In the genomic region with DNA sequence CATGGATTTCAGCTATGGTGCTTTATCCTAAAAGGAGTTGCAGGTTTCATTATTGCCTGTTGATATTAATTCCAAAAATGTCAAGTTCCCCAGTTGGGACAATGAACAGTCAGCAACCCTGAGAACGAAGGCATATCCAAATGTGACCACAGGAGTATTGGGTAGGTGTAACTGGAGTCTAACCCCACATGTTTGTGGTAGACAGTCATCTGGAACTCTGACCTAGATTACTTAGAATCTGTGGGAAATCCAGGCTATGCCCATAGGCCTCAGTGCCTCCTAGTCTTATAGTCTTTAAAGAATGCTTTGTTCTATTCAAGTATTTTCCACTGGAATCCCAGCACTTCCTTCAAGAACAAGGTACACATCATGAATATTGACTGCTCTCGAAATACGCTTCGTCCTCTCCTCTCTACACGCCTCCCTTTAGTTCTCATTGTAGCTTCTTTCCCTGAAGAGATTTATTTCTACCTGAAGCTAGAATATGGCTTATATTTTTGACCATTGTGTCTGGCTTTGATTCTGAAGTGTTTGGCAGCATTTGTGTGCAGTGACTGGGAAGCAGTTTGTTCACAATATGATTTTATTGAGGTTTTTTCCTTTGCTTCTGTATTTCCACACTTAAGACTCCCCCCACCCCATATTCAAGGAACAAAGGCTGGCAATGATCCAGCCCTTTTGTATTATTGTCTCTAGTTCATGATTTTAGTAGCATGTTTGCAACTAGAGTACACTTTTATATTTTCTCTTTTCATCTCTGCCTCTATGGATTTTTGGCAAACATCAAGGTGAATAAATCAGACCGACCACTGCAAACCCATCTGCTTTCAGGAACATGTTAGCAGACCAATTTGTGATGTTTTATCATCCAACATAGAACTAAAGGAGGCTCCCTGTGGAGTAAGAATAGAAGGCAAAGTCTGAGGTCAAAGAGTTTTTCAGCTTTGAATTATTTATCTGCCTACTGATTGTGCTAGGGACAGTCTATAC, we compare ENCODE assay signal across 11 cellular contexts.
DNase-seq lines count a peak whose midpoint lies in the region; TF ChIP-seq lines count a peak whose summit lies in the region.
"Had no signal": no experiment of that assay in that cellular context is flagged by ENCODE, and none has a peak within 500 bp of the region (broad histone marks: within the 10 kb centered on the region; RNA-seq: fewer than 3 reads in every experiment).

No MANE protein-coding gene starts in this region.

- H3F3A ChIP-seq in GM23248 (ENCODE audit: insufficient read depth), result peaks cover 12% of the 10 kb centered on the region; the same call in 1 of the 2 replicates

- H3K4me3 ChIP-seq in GM23248, result no peak overlapping the region
- H3K4me3 ChIP-seq in epithelial cell of proximal tubule (ENCODE audit: low read depth, low read length), result no peak overlapping the region
- no peak overlapping the region for H3K4me3 ChIP-seq in skeletal muscle cell (ENCODE audit: low read depth, low read length)
- H3K4me3 ChIP-seq: mucosa of descending colon, right atrium auricular region had no signal

- no peak for TF ChIP-seq CTCF in epithelial cell of proximal tubule (conservative IDR thresholded peaks at IDR 0.05; ENCODE audit: low read depth, low read length)

- no peaks in the 10 kb centered on the region for H3K79me2 ChIP-seq in GM23248 (ENCODE audit: insufficient read depth)

- no peaks in the 10 kb centered on the region for H3K9me2 ChIP-seq in GM23248 (ENCODE audit: insufficient read depth)

- H3K27me3 ChIP-seq in GM23248 (replicated peaks; ENCODE audit: insufficient read depth), result no peaks in the 10 kb centered on the region
- H3K27me3 ChIP-seq: right atrium auricular region had no signal

- in situ Hi-C loops in GM23248 (cut with MboI), result no loop called here

- peaks cover 23% of the 10 kb centered on the region for H3K4me1 ChIP-seq in GM23248 (ENCODE audit: insufficient read depth)
- H3K4me1 ChIP-seq: right atrium auricular region had no signal

- H3K4me2 ChIP-seq in GM23248 (ENCODE audit: unreplicated experiment), result peak overlapping the region; percentile 25

- H4K20me1 ChIP-seq in GM23248 (ENCODE audit: insufficient read depth), result no peaks in the 10 kb centered on the region

- 75 to 81% methylated on average over 6 of the region's 6 CpGs for WGBS in GM23248 (ENCODE audit: low coverage in 1 of 2, low lambda C conversion rate in 2 of 2, missing lambda C conversion rate in 2 of 2), 2 experiments

- H3K27ac ChIP-seq in GM23248, result peak overlapping the region; percentile 54
- H3K27ac ChIP-seq: right atrium auricular region had no signal

- peak; percentile 78 for DNase-seq in GM23248
- DNase-seq in NCI-H69 (lab: John Stamatoyannopoulos, UW), result peak; percentile 87
- DNase-seq in epithelial cell of proximal tubule (ENCODE audit: low read depth), result peak; percentile 42
- DNase-seq in skeletal muscle cell (ENCODE audit: low read depth), result peak; percentile 48
- DNase-seq in DMS79 treated with DMSO at 0.1 percent for 48 hours (lab: John Stamatoyannopoulos, UW), result no peak
- DNase-seq in activated T-cell treated with anti-CD3 and anti-CD28 coated beads for 4 hours, result no peak
- no peak for DNase-seq in NCI-H446 treated with DMSO at 0.1 percent for 48 hours (lab: John Stamatoyannopoulos, UW)
- DNase-seq: CD8-positive, alpha-beta memory T cell; mucosa of descending colon; NCI-H524 had no signal

- no peak overlapping the region for H3K9ac ChIP-seq in GM23248

- no peaks in the 10 kb centered on the region for H3K9me3 ChIP-seq in GM23248 (ENCODE audit: low read depth)
- H3K9me3 ChIP-seq: mucosa of descending colon, right atrium auricular region had no signal

- no peaks in the 10 kb centered on the region for H3K36me3 ChIP-seq in GM23248 (ENCODE audit: low read depth)
- H3K36me3 ChIP-seq: right atrium auricular region had no signal

- no peak overlapping the region for H2AFZ ChIP-seq in GM23248

Comparison
In these comparisons a context has a peak if more than half of its experiments do, and no peak if none do; other contexts are left out.
1. DNase-seq: peak in GM23248 (single experiment), NCI-H69 (single experiment), epithelial cell of proximal tubule (single experiment) and skeletal muscle cell (single experiment); none in DMS79 treated with DMSO at 0.1 percent for 48 hours (single experiment), activated T-cell treated with anti-CD3 and anti-CD28 coated beads for 4 hours (single experiment) and NCI-H446 treated with DMSO at 0.1 percent for 48 hours (single experiment).